Comparison of ENCODE assay signal across 8 cellular contexts in genomic region chr15:90934949-90935751, GRCh38. TPM values are rescaled to one million over a fixed set of nuclear protein-coding genes. Genes with fewer than 3 reads are reported as not detected.
DNase-seq lines count a peak whose midpoint lies in the region; ATAC-seq and TF ChIP-seq lines count a peak whose summit lies in the region.

TSS of gene UNC45A (plus strand) at chr15:90935285. CDS start at chr15:90935325, 40 bp downstream.

- peak; percentile 67 for TF ChIP-seq POLR2A in GM15510 (IDR thresholded peaks at IDR 0.05; ENCODE audit: borderline replicate concordance, extremely low read depth, insufficient read length)
- TF ChIP-seq POLR2A in uterus (IDR thresholded peaks at IDR 0.05) = peak; percentile 51 to 59

- peak within 1 kb of the TSS; percentile 96 for H3K4me3 Mint-ChIP-seq in T-helper 17 cell

- H3K9me3 ChIP-seq in T-helper 17 cell (ENCODE audit: control insufficient read depth, low read length, poor library complexity, severe bottlenecking) = no peaks in the 10 kb centered on the region
- H3K9me3 ChIP-seq in uterus = no peaks in the 10 kb centered on the region

- intact Hi-C loops in left ventricle myocardium superior (cut with micrococcal nuclease) = no loop called here
- intact Hi-C loops in uterus (cut with DNase I; ENCODE audit: low total_unique reads) = no loop called here

- peak within 1 kb of the TSS; percentile 79 to 85 for H3K27ac ChIP-seq in uterus

- DNase-seq in NCI-H1694 (lab: John Stamatoyannopoulos, UW) (peak; percentile 64), T-helper 17 cell (peak; percentile 95 to 97 (median 95)), amygdala (lab: John Stamatoyannopoulos, UW) (peak in 55 of 56 donors; percentile 32 to 93 (median 79)), left ventricle myocardium superior (peak; percentile 97), putamen (ENCODE audit: low spot score) (peak; percentile 93), uterus (peak; percentile 88 to 91)

- H3K4me3 ChIP-seq in uterus = peak within 1 kb of the TSS; percentile 60 to 73

- H3K27me3 Mint-ChIP-seq in T-helper 17 cell = no peaks in the 10 kb centered on the region

- peaks cover 31% of the 10 kb centered on the region for H3K4me1 Mint-ChIP-seq in T-helper 17 cell

- H3K36me3 ChIP-seq in uterus = no peaks in the 10 kb centered on the region

- H3K4me1 ChIP-seq in uterus = peaks cover 0 to 17% of the 10 kb centered on the region in 2 donors

- H3K36me3 Mint-ChIP-seq in T-helper 17 cell (ENCODE audit: low read depth) = no peaks in the 10 kb centered on the region

- ATAC-seq in HG02884 (IDR thresholded peaks at IDR 0.05; ENCODE audit: unreplicated experiment) (peak; percentile 59), T-helper 17 cell (peak; percentile 82), left ventricle myocardium superior (peak; percentile 87)

- peak within 1 kb of the TSS; percentile 93 for H3K27ac Mint-ChIP-seq in T-helper 17 cell

- H3K27me3 ChIP-seq in uterus = no peaks in the 10 kb centered on the region

- no peak for TF ChIP-seq CTCF in uterus (IDR thresholded peaks at IDR 0.05)

RNA-seq across cellular contexts. Expression of gene UNC45A, which starts in this region (rescaled TPM):
- total RNA-seq in T-helper 17 cell (10 to 100 TPM; 36.9 to 38.3 TPM), left ventricle myocardium superior (24.4 TPM), uterus (10 to 100 TPM; 42.8 to 89.5 (median 65.4) TPM)

Comparison
In these comparisons a context has a peak if more than half of its experiments do, and no peak if none do; other contexts are left out.
1. Peak in every context shown above with its lines: DNase-seq, ATAC-seq, H3K4me3 ChIP-seq and H3K27ac ChIP-seq.